In the genomic region with DNA sequence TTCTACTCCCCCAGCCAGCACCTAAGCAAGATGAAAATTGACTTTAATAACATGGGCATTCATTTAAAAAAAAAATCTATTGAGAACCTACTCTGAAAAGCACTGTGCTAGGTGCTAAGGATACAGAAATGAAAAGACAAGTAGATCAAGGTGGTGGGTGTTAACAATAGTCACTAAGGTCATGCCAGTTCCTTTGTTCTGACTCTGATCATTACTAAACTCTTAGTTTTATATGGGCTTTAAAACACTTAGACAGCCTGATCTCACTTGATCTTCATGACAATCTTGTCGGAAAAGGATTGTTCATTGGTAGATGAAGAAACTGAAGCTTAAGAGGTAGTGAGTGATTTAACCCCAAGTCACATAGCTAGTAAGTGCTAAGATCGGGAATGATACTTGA, we compare ENCODE assay signal across 14 cellular contexts.
DNase-seq lines count a peak whose midpoint lies in the region; ATAC-seq and TF ChIP-seq lines count a peak whose summit lies in the region.
"Had no signal": no experiment of that assay in that cellular context is flagged by ENCODE, and none has a peak within 500 bp of the region (broad histone marks: within the 10 kb centered on the region; RNA-seq: fewer than 3 reads in every experiment).

No MANE protein-coding gene starts in this region.

- DNase-seq in Calu3, result no peak
- DNase-seq in activated T-helper 1 cell treated with anti-CD3 and anti-CD28 coated beads, Interleukin-12 subunit alpha, Interleukin-12 subunit beta, Interleukin-2, Interleukin-4 antibody, amounts not matched to agents 30 ng/mL and 10 ng/mL and 1 ng/mL, durations not matched to agents 14 hours and 24 hours and 36 hours (ENCODE audit: low spot score), result no peak
- no peak for DNase-seq in esophagus squamous epithelium (lab: John Stamatoyannopoulos, UW)
- DNase-seq: C1 segment of cervical spinal cord; CD4-positive, alpha-beta memory T cell; COR-L47; DMS153; DND-41; GM23248; H7; HCEC 1CT had no signal

- CTCF ChIA-PET in Calu3 (lab: Charles Lee), result no interaction called here

- no TSS peak for BruUV-seq in Calu3 (replicated peaks; lab: Mats Ljungman, UMichigan)

- H3K4me3 ChIP-seq in esophagus squamous epithelium, result no peak overlapping the region
- H3K4me3 ChIP-seq: GM23248 had no signal

- peaks cover 16% of the 10 kb centered on the region for H3K4me1 Mint-ChIP-seq in Calu3 (ENCODE audit: low read depth, unreplicated experiment)
- peaks cover 62% of the 10 kb centered on the region for H3K4me1 Mint-ChIP-seq in activated T-helper 1 cell treated with anti-CD3 and anti-CD28 coated beads, Interleukin-12 subunit alpha, Interleukin-12 subunit beta, Interleukin-2, Interleukin-4 antibody, amounts not matched to agents 30 ng/mL and 10 ng/mL and 1 ng/mL, durations not matched to agents 14 hours and 24 hours and 36 hours (ENCODE audit: low read depth)
- H3K4me1 Mint-ChIP-seq: CD4-positive, alpha-beta memory T cell had no signal

- TF ChIP-seq CTCF in Calu3 (IDR thresholded peaks at IDR 0.05; ENCODE audit: unreplicated experiment) (no peak), esophagus squamous epithelium (IDR thresholded peaks at IDR 0.05) (no peak)

- intact Hi-C loops in Calu3 (cut with micrococcal nuclease; ENCODE audit: unreplicated experiment), result no loop called here
- intact Hi-C loops in activated T-helper 1 cell treated with anti-CD3 and anti-CD28 coated beads, Interleukin-12 subunit alpha, Interleukin-12 subunit beta, Interleukin-2, Interleukin-4 antibody, amounts not matched to agents 30 ng/mL and 10 ng/mL and 1 ng/mL, durations not matched to agents 14 hours and 24 hours and 36 hours (cut with micrococcal nuclease), result loop anchor here (1.0 kb wide), 1 partner anchor 9 kb away; no protein-coding TSS in a partner anchor
- intact Hi-C loops in esophagus squamous epithelium (cut with DNase I), result no loop called here

- peak overlapping the region; percentile 35 for H3K27ac Mint-ChIP-seq in Calu3 (ENCODE audit: unreplicated experiment)
- peak overlapping the region; percentile 14 for H3K27ac Mint-ChIP-seq in activated T-helper 1 cell treated with anti-CD3 and anti-CD28 coated beads, Interleukin-12 subunit alpha, Interleukin-12 subunit beta, Interleukin-2, Interleukin-4 antibody, amounts not matched to agents 30 ng/mL and 10 ng/mL and 1 ng/mL, durations not matched to agents 14 hours and 24 hours and 36 hours
- H3K27ac Mint-ChIP-seq: CD4-positive, alpha-beta memory T cell had no signal

- WGBS in esophagus squamous epithelium, 2 donors, result 73 to 77% methylated on average over 2 of the region's 2 CpGs

- H3K36me3 Mint-ChIP-seq in Calu3 (ENCODE audit: insufficient read depth, unreplicated experiment), result no peaks in the 10 kb centered on the region
- peaks cover 13% of the 10 kb centered on the region for H3K36me3 Mint-ChIP-seq in activated T-helper 1 cell treated with anti-CD3 and anti-CD28 coated beads, Interleukin-12 subunit alpha, Interleukin-12 subunit beta, Interleukin-2, Interleukin-4 antibody, amounts not matched to agents 30 ng/mL and 10 ng/mL and 1 ng/mL, durations not matched to agents 14 hours and 24 hours and 36 hours (ENCODE audit: low read depth)
- H3K36me3 Mint-ChIP-seq: CD4-positive, alpha-beta memory T cell had no signal

- H3K36me3 ChIP-seq in esophagus squamous epithelium, result no peaks in the 10 kb centered on the region

- H3K27me3 ChIP-seq in esophagus squamous epithelium, result no peaks in the 10 kb centered on the region

- ATAC-seq in HG03571 (IDR thresholded peaks at IDR 0.05; ENCODE audit: unreplicated experiment), result no peak
- ATAC-seq in HG03520 (IDR thresholded peaks at IDR 0.05; ENCODE audit: unreplicated experiment), result no peak
- ATAC-seq in HG02885 (IDR thresholded peaks at IDR 0.05; ENCODE audit: poor library complexity, unreplicated experiment), result no peak

- no peak for TF ChIP-seq POLR2A in esophagus squamous epithelium (IDR thresholded peaks at IDR 0.05)

- no peak overlapping the region for H3K4me3 Mint-ChIP-seq in Calu3 (ENCODE audit: low read depth, unreplicated experiment)
- no peak overlapping the region for H3K4me3 Mint-ChIP-seq in activated T-helper 1 cell treated with anti-CD3 and anti-CD28 coated beads, Interleukin-12 subunit alpha, Interleukin-12 subunit beta, Interleukin-2, Interleukin-4 antibody, amounts not matched to agents 30 ng/mL and 10 ng/mL and 1 ng/mL, durations not matched to agents 14 hours and 24 hours and 36 hours
- H3K4me3 Mint-ChIP-seq: CD4-positive, alpha-beta memory T cell had no signal

- no peaks in the 10 kb centered on the region for H3K9me3 ChIP-seq in esophagus squamous epithelium

- H3K27ac ChIP-seq in esophagus squamous epithelium, result peak overlapping the region in 3 of 4 donors; percentile 28 to 86 (median 35)
- H3K27ac ChIP-seq: GM23248 had no signal

- H3K9me3 Mint-ChIP-seq in Calu3 (ENCODE audit: low read depth, unreplicated experiment), result no peaks in the 10 kb centered on the region
- peaks cover 7% of the 10 kb centered on the region for H3K9me3 Mint-ChIP-seq in activated T-helper 1 cell treated with anti-CD3 and anti-CD28 coated beads, Interleukin-12 subunit alpha, Interleukin-12 subunit beta, Interleukin-2, Interleukin-4 antibody, amounts not matched to agents 30 ng/mL and 10 ng/mL and 1 ng/mL, durations not matched to agents 14 hours and 24 hours and 36 hours

- H3K27me3 Mint-ChIP-seq in Calu3 (ENCODE audit: unreplicated experiment), result no peaks in the 10 kb centered on the region
- H3K27me3 Mint-ChIP-seq in activated T-helper 1 cell treated with anti-CD3 and anti-CD28 coated beads, Interleukin-12 subunit alpha, Interleukin-12 subunit beta, Interleukin-2, Interleukin-4 antibody, amounts not matched to agents 30 ng/mL and 10 ng/mL and 1 ng/mL, durations not matched to agents 14 hours and 24 hours and 36 hours (ENCODE audit: insufficient read depth), result no peaks in the 10 kb centered on the region

- H3K4me1 ChIP-seq in esophagus squamous epithelium, result peaks cover 5 to 57% (median 23%) of the 10 kb centered on the region in 3 donors
